In the genomic region with DNA sequence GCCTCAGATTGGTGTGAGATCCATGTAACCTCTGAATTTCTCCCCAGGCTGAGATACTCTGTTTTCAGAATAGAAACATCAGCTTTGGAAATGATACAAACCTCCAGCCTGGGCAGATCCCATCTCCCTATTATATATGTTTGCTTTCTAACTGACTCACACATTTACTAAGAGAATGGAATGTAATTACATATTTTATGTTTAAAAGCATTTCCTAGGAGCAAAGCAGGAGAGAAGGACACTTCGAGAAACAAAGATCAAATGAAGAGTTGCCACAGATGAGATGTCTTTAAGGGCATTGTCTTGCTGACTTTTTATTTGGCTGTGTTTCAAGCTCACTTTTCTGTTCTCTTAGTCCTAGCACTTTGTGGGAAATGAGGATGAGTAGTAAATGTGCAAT, we compare ENCODE assay signal across 20 cellular contexts.
DNase-seq lines count a peak whose midpoint lies in the region; ATAC-seq, FAIRE-seq and TF ChIP-seq lines count a peak whose summit lies in the region.
"Had no signal": no experiment of that assay in that cellular context is flagged by ENCODE, and none has a peak within 500 bp of the region (broad histone marks: within the 10 kb centered on the region; RNA-seq: fewer than 3 reads in every experiment).

No MANE protein-coding gene starts in this region.

- H3K4me2 ChIP-seq in keratinocyte (ENCODE audit: control insufficient read depth, extremely low read depth, insufficient read depth, low read depth, low read length) = peak overlapping the region; percentile 61

- ATAC-seq in HG03439 (IDR thresholded peaks at IDR 0.05; ENCODE audit: unreplicated experiment) (no peak), GM18909 (IDR thresholded peaks at IDR 0.05; ENCODE audit: poor library complexity, unreplicated experiment) (no peak)
- ATAC-seq: activated T-cell treated with anti-CD3 and anti-CD28 coated beads, Interleukin-2, amount 50 U/mL, for 72 hours; gastroesophageal sphincter had no signal

- H2AFZ ChIP-seq in keratinocyte (ENCODE audit: control insufficient read depth, low read length) = peak overlapping the region; percentile 76

- no peaks in the 10 kb centered on the region for H3K27me3 ChIP-seq in brain microvascular endothelial cell (replicated peaks)
- no peaks in the 10 kb centered on the region for H3K27me3 ChIP-seq in keratinocyte (ENCODE audit: control insufficient read depth, extremely low read depth, insufficient read depth, low read length)
- H3K27me3 ChIP-seq: adrenal gland, BE2C, gastroesophageal sphincter had no signal

- FAIRE-seq in HTR-8/SVneo (lab: Jason Lieb, UNC) (no peak), keratinocyte (lab: Jason Lieb, UNC) (peak; percentile 67)

- H3K4me1 ChIP-seq in keratinocyte (ENCODE audit: control insufficient read depth, extremely low read depth, insufficient read depth, low read length) = peaks cover 19% of the 10 kb centered on the region
- H3K4me1 ChIP-seq: adrenal gland, gastroesophageal sphincter, HAP-1 had no signal

- H3K9me3 ChIP-seq in keratinocyte (ENCODE audit: control insufficient read depth, low read depth, low read length) = no peaks in the 10 kb centered on the region
- H3K9me3 ChIP-seq: adrenal gland, BE2C, gastroesophageal sphincter, HAP-1 had no signal

- H3K36me3 ChIP-seq in brain microvascular endothelial cell (replicated peaks) (no peaks in the 10 kb centered on the region), keratinocyte (ENCODE audit: control insufficient read depth in 2 of 2, extremely low read depth in 1 of 2, insufficient read depth in 2 of 2, low read length in 2 of 2) (no peaks in the 10 kb centered on the region)
- H3K36me3 ChIP-seq: adrenal gland, BE2C, gastroesophageal sphincter, HAP-1 had no signal

- in situ Hi-C loops in brain microvascular endothelial cell (cut with HindIII; ENCODE audit: low pct_ligation_motif_present, low sequenced_read_pairs) = no loop called here

- H3K9me1 ChIP-seq in keratinocyte (ENCODE audit: control insufficient read depth, extremely low read depth, insufficient read depth, low read length) = no peaks in the 10 kb centered on the region

- DNase-seq in AG09309 (ENCODE audit: low read depth) = peak; percentile 14
- DNase-seq in HTR-8/SVneo (ENCODE audit: insufficient read length, low spot score) = peak; percentile 25
- peak; percentile 3 for DNase-seq in brain microvascular endothelial cell
- peak; percentile 26 for DNase-seq in keratinocyte (ENCODE audit: low read depth, low spot score)
- no peak for DNase-seq in NCI-H2171 (lab: John Stamatoyannopoulos, UW)
- no peak for DNase-seq in activated CD8-positive, alpha-beta memory T cell treated with anti-CD3 and anti-CD28 coated beads, Interleukin-2, amount 50 U/mL, for 4 hours
- DNase-seq: activated T-cell treated with anti-CD3 and anti-CD28 coated beads, Interleukin-2, amount 50 U/mL, for 72 hours; adrenal gland; BE2C; dermis blood vessel endothelial cell; midbrain; NCI-H1930; nucleus accumbens; SHP77 treated with DMSO at 0.1 percent for 48 hours; T1000 had no signal

- no peak overlapping the region for H3K9ac ChIP-seq in keratinocyte (ENCODE audit: control insufficient read depth, extremely low read depth, insufficient read depth, low read length)

- H3K79me2 ChIP-seq in keratinocyte (ENCODE audit: control insufficient read depth, insufficient read depth, low read length) = no peaks in the 10 kb centered on the region

- H3K27ac ChIP-seq in brain microvascular endothelial cell (no peak overlapping the region), keratinocyte (ENCODE audit: control insufficient read depth, insufficient read depth, low read length) (peak overlapping the region; percentile 60)
- H3K27ac ChIP-seq: adrenal gland, gastroesophageal sphincter, skin epidermis had no signal

- dilution Hi-C loops in keratinocyte (cut with MboI; ENCODE audit: extremely low pct_ligation_motif_present, low sequenced_read_pairs) = no loop called here

- no peaks in the 10 kb centered on the region for H4K20me1 ChIP-seq in keratinocyte (ENCODE audit: control insufficient read depth, extremely low read depth, insufficient read depth, low read length)

- H3K4me3 ChIP-seq in AG09309 (ENCODE audit: control insufficient read depth, low read depth, low read length) = no peak overlapping the region
- H3K4me3 ChIP-seq in brain microvascular endothelial cell (ENCODE audit: low read depth, low read length) = no peak overlapping the region
- peak overlapping the region in 1 of 3 experiments; percentile 30 for H3K4me3 ChIP-seq in keratinocyte (ENCODE audit: control insufficient read depth in 2 of 3, extremely low read depth in 1 of 3, insufficient read depth in 2 of 3, low read depth in 1 of 3, low read length in 3 of 3)
- H3K4me3 ChIP-seq: adrenal gland, gastroesophageal sphincter, HAP-1, skin epidermis had no signal

- no peak for TF ChIP-seq CTCF in AG09309 (IDR thresholded peaks at IDR 0.05; ENCODE audit: control insufficient read depth, insufficient read depth, low read depth, low read length, missing control alignments)
- no peak for TF ChIP-seq CTCF in brain microvascular endothelial cell (IDR thresholded peaks at IDR 0.05; ENCODE audit: low read depth, low read length, missing control alignments)
- no peak for TF ChIP-seq CTCF in keratinocyte (optimal IDR thresholded peaks at IDR 0.05 in 1 of 3, IDR thresholded peaks at IDR 0.05 in 1 of 3, conservative IDR thresholded peaks at IDR 0.05 in 1 of 3; ENCODE audit: extremely low read depth in 1 of 3, insufficient read depth in 2 of 3, low read length in 3 of 3)

Comparison
In these comparisons a context has a peak if more than half of its experiments do, and no peak if none do; other contexts are left out.
1. DNase-seq: peak in AG09309 (single experiment), HTR-8/SVneo (single experiment), brain microvascular endothelial cell (single experiment) and keratinocyte (single experiment); none in NCI-H2171 (single experiment) and activated CD8-positive, alpha-beta memory T cell treated with anti-CD3 and anti-CD28 coated beads, Interleukin-2, amount 50 U/mL, for 4 hours (single experiment).